In genomic region chr1:108643492-108644333, GRCh38 we compare ENCODE assay signal across 8 cellular contexts. TPM values are rescaled to one million over a fixed set of nuclear protein-coding genes. Genes with fewer than 3 reads are reported as not detected.
DNase-seq lines count a peak whose midpoint lies in the region; ATAC-seq and TF ChIP-seq lines count a peak whose summit lies in the region.

No MANE protein-coding gene starts in this region.

- H3K4me2 ChIP-seq in Karpas-422 (ENCODE audit: low read depth, low read length, poor library complexity, severe bottlenecking) (no peak overlapping the region), PC-3 (ENCODE audit: low read length) (no peak overlapping the region)

- POLR2A ChIA-PET in AG04450 (lab: Yijun Ruan, JAX): interaction anchor here (0.8 to 1.4 kb wide), 2 partner anchors 48 to 131 kb away, joined by 3 to 4 read pairs; partner anchors contain the start of gene PRPF38B
- POLR2A ChIA-PET in PC-3 (lab: Charles Lee; ENCODE audit: unreplicated experiment): no interaction called here

- H3K4me3 ChIP-seq in AG04450 (ENCODE audit: low read depth, low read length): no peak overlapping the region
- H3K4me3 ChIP-seq in Karpas-422 (ENCODE audit: low read length): no peak overlapping the region
- H3K4me3 ChIP-seq in PC-3 (ENCODE audit: low read length): no peak overlapping the region
- no peak overlapping the region for H3K4me3 ChIP-seq in skeletal muscle cell (ENCODE audit: low read depth, low read length)

- H3K9ac ChIP-seq in Karpas-422 (ENCODE audit: low read length): no peak overlapping the region
- H3K9ac ChIP-seq in PC-3 (ENCODE audit: low read length): no peak overlapping the region

- H3K4me1 ChIP-seq in Karpas-422 (ENCODE audit: low read length) (no peaks in the 10 kb centered on the region), PC-3 (ENCODE audit: insufficient read depth, low read length) (peaks cover 8% of the 10 kb centered on the region)

- H3K27ac ChIP-seq in AG04450 (ENCODE audit: low read depth, low read length) (no peak overlapping the region), Karpas-422 (ENCODE audit: low read length) (no peak overlapping the region), PC-3 (ENCODE audit: low read length) (no peak overlapping the region)

- H3K36me3 ChIP-seq in Karpas-422 (ENCODE audit: insufficient read depth, low read length) (no peaks in the 10 kb centered on the region), PC-3 (ENCODE audit: low read depth, low read length) (no peaks in the 10 kb centered on the region)

- H3K9me3 ChIP-seq in AG04450 (ENCODE audit: control insufficient read depth, insufficient read depth, low read length): no peaks in the 10 kb centered on the region
- H3K9me3 ChIP-seq in Karpas-422 (ENCODE audit: low read length): no peaks in the 10 kb centered on the region
- H3K9me3 ChIP-seq in PC-3 (ENCODE audit: low read length): no peaks in the 10 kb centered on the region

- peak; percentile 88 for ATAC-seq in PC-3
- peak; percentile 68 for ATAC-seq in left ventricle myocardium superior
- ATAC-seq in GM21825 (IDR thresholded peaks at IDR 0.05; ENCODE audit: unreplicated experiment): no peak

- H3F3A ChIP-seq in PC-3 (ENCODE audit: low read length, unreplicated experiment): no peaks in the 10 kb centered on the region

- BruUV-seq in PC-3 (replicated peaks; lab: Mats Ljungman, UMichigan): no TSS peak

- CTCF ChIA-PET in AG04450 (lab: Charles Lee): interaction anchor here (0.6 to 5.8 kb wide), 28 partner anchors 9 to 861 kb away, joined by 3 to 283 read pairs (median 4); partner anchors contain the start of genes EEIG2, FNDC7 and PRPF38B
- CTCF ChIA-PET in PC-3 (lab: Charles Lee): interaction anchor here (0.5 to 2.1 kb wide), 3 partner anchors 84 to 862 kb away, joined by 3 to 27 read pairs (median 10); partner anchors contain the start of gene EEIG2

- H4K20me1 ChIP-seq in Karpas-422 (ENCODE audit: insufficient read depth, low read depth, low read length) (no peaks in the 10 kb centered on the region), PC-3 (ENCODE audit: low read length) (no peaks in the 10 kb centered on the region)

- peak; percentile 63 for TF ChIP-seq CTCF in AG04450 (IDR thresholded peaks at IDR 0.05; ENCODE audit: low read depth, low read length)
- peak; percentile 30; the same call in 1 of the 2 replicates for TF ChIP-seq CTCF in GM12874 (IDR thresholded peaks at IDR 0.05; ENCODE audit: insufficient read depth, low read depth, low read length)
- TF ChIP-seq CTCF in PC-3 (conservative IDR thresholded peaks at IDR 0.05; ENCODE audit: low read depth, low read length): peak; percentile 89

- H2AFZ ChIP-seq in Karpas-422 (ENCODE audit: low read length) (no peak overlapping the region), PC-3 (ENCODE audit: low read length) (no peak overlapping the region)

- H3K79me2 ChIP-seq in Karpas-422 (ENCODE audit: low read length) (no peaks in the 10 kb centered on the region), PC-3 (ENCODE audit: low read length) (no peaks in the 10 kb centered on the region)

- intact Hi-C loops in PC-3 (cut with micrococcal nuclease): loop anchor here (1.0 to 10.0 kb wide), 4 partner anchors 82 to 859 kb away; partner anchors contain the start of gene SLC25A24
- intact Hi-C loops in left ventricle myocardium superior (cut with micrococcal nuclease): loop anchor here (1.0 kb wide), 1 partner anchor 131 kb away; no protein-coding TSS in a partner anchor

- no peaks in the 10 kb centered on the region for H3K9me2 ChIP-seq in Karpas-422 (replicated peaks; ENCODE audit: insufficient read depth, low read length)
- H3K9me2 ChIP-seq in PC-3 (replicated peaks; ENCODE audit: low read length): no peaks in the 10 kb centered on the region

- H3K27me3 ChIP-seq in AG04450 (ENCODE audit: control insufficient read depth, insufficient read depth, low read length) (no peaks in the 10 kb centered on the region), Karpas-422 (ENCODE audit: low read length) (no peaks in the 10 kb centered on the region), PC-3 (ENCODE audit: low read length) (no peaks in the 10 kb centered on the region)

- DNase-seq in AG04450 (ENCODE audit: low read depth, low spot score): peak; percentile 62
- peak; percentile 81 for DNase-seq in Karpas-422
- peak; percentile 75 for DNase-seq in PC-3
- DNase-seq in amniotic epithelial cell (ENCODE audit: low read depth): peak; percentile 82
- no peak for DNase-seq in left ventricle myocardium superior
- peak; percentile 51 for DNase-seq in skeletal muscle cell (ENCODE audit: low read depth)

RNA-seq across cellular contexts. Expression of gene HENMT1, which starts 17.2 kb away (rescaled TPM):
- 2.2 and 2.3 TPM in 2 replicates for polyA plus RNA-seq in AG04450 (2011; rRNA removed)
- polyA minus RNA-seq in AG04450 (2011; rRNA and poly(A)+ RNA removed): 1.1 TPM in 2 replicates
- total RNA-seq in Karpas-422 (2014; rRNA removed; shearing (Covaris generic); ENCODE audit: low replicate concordance): 30.7 and 58.1 TPM in 2 replicates
- total RNA-seq in PC-3 (2014; rRNA removed) (1.1 and 1.3 TPM in 2 replicates), left ventricle myocardium superior (1.2 TPM)

RNA-seq across cellular contexts. Expression of gene PRPF38B, which starts 48.4 kb away (rescaled TPM):
- 23.4 and 35.6 TPM in 2 replicates for polyA plus RNA-seq in AG04450 (2011; rRNA removed)
- polyA minus RNA-seq in AG04450 (2011; rRNA and poly(A)+ RNA removed): 11.6 and 15.9 TPM in 2 replicates
- 21.5 and 30.9 TPM in 2 replicates for total RNA-seq in Karpas-422 (2014; rRNA removed; shearing (Covaris generic); ENCODE audit: low replicate concordance)
- total RNA-seq in PC-3 (2014; rRNA removed): 20.2 and 21.9 TPM in 2 replicates
- 20.8 TPM for total RNA-seq in left ventricle myocardium superior

Comparison
In these comparisons a context has a peak if more than half of its experiments do, and no peak if none do; other contexts are left out.
1. CTCF ChIP-seq: peak in every context shown above with its lines; median percentile 89 in PC-3; 63 in AG04450; 30 in GM12874.
2. RNA of gene HENMT1, which starts 17.2 kb away (total RNA-seq): 30.7 to 58.1 TPM in Karpas-422; 1.1 to 1.3 TPM in PC-3 and 1.2 TPM in left ventricle myocardium superior (single experiment); every median in the first group is over 10 times any median in the second.